Comparison of ENCODE assay signal across 17 cellular contexts in genomic region chr12:95605087-95605486, GRCh38. TPM values are rescaled to one million over a fixed set of nuclear protein-coding genes. Genes with fewer than 3 reads are reported as not detected.
DNase-seq lines count a peak whose midpoint lies in the region; ATAC-seq and TF ChIP-seq lines count a peak whose summit lies in the region.
"Had no signal": no experiment of that assay in that cellular context is flagged by ENCODE, and none has a peak within 500 bp of the region (broad histone marks: within the 10 kb centered on the region; RNA-seq: fewer than 3 reads in every experiment).

No MANE protein-coding gene starts in this region.

- TF ChIP-seq CTCF in HCT116 (IDR thresholded peaks at IDR 0.05 in 2 of 3, conservative IDR thresholded peaks at IDR 0.05 in 1 of 3; ENCODE audit: borderline replicate concordance in 1 of 3, insufficient read depth in 1 of 3, low read depth in 2 of 3, low read length in 2 of 3) (no peak), fibroblast of pulmonary artery (IDR thresholded peaks at IDR 0.05; ENCODE audit: low read length, missing control alignments) (no peak)

- no TSS peak for BruUV-seq in HCT116 (replicated peaks; lab: Mats Ljungman, UMichigan)

- DNase-seq in A172 (ENCODE audit: low spot score) (peak; percentile 69), HCT116 (ENCODE audit: low read depth, low spot score) (no peak), SW480 (ENCODE audit: low spot score) (peak; percentile 65), fibroblast of pulmonary artery (ENCODE audit: low read depth) (peak; percentile 43), SIG-M5 (lab: John Stamatoyannopoulos, UW) (no peak), putamen (ENCODE audit: low spot score) (no peak), COR-L47 (lab: John Stamatoyannopoulos, UW) (no peak)
- DNase-seq: activated CD4-positive, alpha-beta T cell treated with anti-CD3 and anti-CD28 coated beads for 48 hours; DMS 273 treated with DMSO at 0.1 percent for 48 hours; midbrain; NCI-H2171; stimulated activated CD4-positive, alpha-beta T cell treated with anti-CD3 and anti-CD28 coated beads, Interleukin-2, amount 100 ng/mL, for 48 hours had no signal

- H3K9me2 ChIP-seq in HCT116 (ENCODE audit: insufficient read depth): no peaks in the 10 kb centered on the region

- peak overlapping the region; percentile 37 for H3K4me2 ChIP-seq in HCT116 (ENCODE audit: low read length)

- no peaks in the 10 kb centered on the region for H3K36me3 ChIP-seq in HCT116 (ENCODE audit: control insufficient read depth in 1 of 2, insufficient read depth in 2 of 2, low read length in 2 of 2)
- H3K36me3 ChIP-seq: cardiac muscle cell, vagina had no signal

- H3K9me3 ChIP-seq in HCT116 (ENCODE audit: control insufficient read depth in 1 of 2, insufficient read depth in 1 of 2, low read depth in 1 of 2, low read length in 2 of 2): no peaks in the 10 kb centered on the region
- H3K9me3 ChIP-seq: vagina had no signal

- H4K20me1 ChIP-seq in HCT116 (ENCODE audit: insufficient read depth): no peaks in the 10 kb centered on the region

- no peak for TF ChIP-seq RAD21 in HCT116 (IDR thresholded peaks at IDR 0.05; ENCODE audit: low read depth)

- peaks cover 3 to 12% of the 10 kb centered on the region in 2 experiments; a peak in 3 of 4 replicates for H3K4me1 ChIP-seq in HCT116 (ENCODE audit: control insufficient read depth in 1 of 2, insufficient read depth in 2 of 2, low read length in 2 of 2)
- H3K4me1 ChIP-seq: parathyroid adenoma, vagina had no signal

- CTCF ChIA-PET in HCT116 (lab: Charles Lee): no interaction called here

- H3K27ac ChIP-seq in HCT116 (ENCODE audit: low read depth, low read length): no peak overlapping the region
- H3K27ac ChIP-seq: cardiac muscle cell, parathyroid adenoma, vagina had no signal

- no peak for TF ChIP-seq POLR2A in HCT116 (IDR thresholded peaks at IDR 0.05; ENCODE audit: borderline replicate concordance, extremely low read depth, insufficient read depth, insufficient read length)

- H3K27me3 ChIP-seq in HCT116 (ENCODE audit: insufficient read depth, low read length): no peaks in the 10 kb centered on the region
- H3K27me3 ChIP-seq: vagina had no signal

- intact Hi-C loops in HCT116 (cut with micrococcal nuclease): no loop called here

- RAD21 ChIA-PET in HCT116 (lab: Charles Lee; ENCODE audit: low non-redundant PET in 1 of 2, low total read pairs in 2 of 2, uncharacterized antibody in 2 of 2, unreplicated experiment in 2 of 2): no interaction called here

- H3K4me3 ChIP-seq in HCT116 (replicated peaks in 1 of 2; ENCODE audit: low read depth in 1 of 2, low read length in 2 of 2) (no peak overlapping the region), fibroblast of pulmonary artery (replicated peaks; ENCODE audit: low read depth, low read length) (no peak overlapping the region)
- H3K4me3 ChIP-seq: cardiac muscle cell, vagina had no signal

- H3K79me2 ChIP-seq in HCT116 (ENCODE audit: insufficient read depth, low read length): no peaks in the 10 kb centered on the region
- H3K79me2 ChIP-seq: parathyroid adenoma had no signal

- POLR2A ChIA-PET in HCT116 (lab: Charles Lee): no interaction called here

- ATAC-seq in HCT116 (peak; percentile 95), GM19452 (IDR thresholded peaks at IDR 0.05; ENCODE audit: unreplicated experiment) (no peak)
- ATAC-seq: stimulated activated effector memory CD8-positive, alpha-beta T cell treated with anti-CD3 and anti-CD28 coated beads, Interleukin-12 subunit alpha, Interleukin-12 subunit beta, amount 100 ng/mL, for 72 hours had no signal

- H3K9ac ChIP-seq in HCT116 (ENCODE audit: low read length): no peak overlapping the region
- H3K9ac ChIP-seq: parathyroid adenoma had no signal

- H2AFZ ChIP-seq in HCT116 (ENCODE audit: low read depth, low read length, poor library complexity, severe bottlenecking): no peak overlapping the region
- H2AFZ ChIP-seq: parathyroid adenoma had no signal

TF ChIP-seq in HCT116, 20 proteins besides CTCF, POLR2A, EP300 and RAD21:
- peak; percentile 53 for TF ChIP-seq FOSL1 (IDR thresholded peaks at IDR 0.05; ENCODE audit: low read depth)
- TF ChIP-seq JUND (IDR thresholded peaks at IDR 0.05): peak; percentile 65
- no peak for TF ChIP-seq ZFX (IDR thresholded peaks at IDR 0.05)
TF ChIP-seq in HCT116: peak in this region for 2.

RNA-seq across cellular contexts. Expression of gene USP44, which starts 53.8 kb away (rescaled TPM):
- not detected in 2 replicates for total RNA-seq in A172 (2014; rRNA removed; shearing (Covaris generic))
- total RNA-seq in HCT116 (2021; ENCODE audit: unreplicated experiment): 0.17 TPM
- polyA plus RNA-seq in HCT116 (2012): not detected in 2 replicates

Comparison
In these comparisons a context has a peak if more than half of its experiments do, and no peak if none do; other contexts are left out.
1. DNase-seq: peak in A172 (single experiment), SW480 (single experiment) and fibroblast of pulmonary artery (single experiment); none in HCT116 (single experiment), SIG-M5 (single experiment), putamen (single experiment) and COR-L47 (single experiment).